Comparison of ENCODE assay signal across 19 cellular contexts in genomic region chr1:243493156-243494129, GRCh38.
A peak's percentile ranks its signal among the peaks of the same experiment; 100 is the strongest.
DNase-seq lines count a peak whose midpoint lies in the region; ATAC-seq and TF ChIP-seq lines count a peak whose summit lies in the region.
"Had no signal": no experiment of that assay in that cellular context is flagged by ENCODE, and none has a peak within 500 bp of the region (broad histone marks: within the 10 kb centered on the region; RNA-seq: fewer than 3 reads in every experiment).

No MANE protein-coding gene starts in this region.

- no peaks in the 10 kb centered on the region for H3K9me3 Mint-ChIP-seq in activated CD4-positive, alpha-beta T cell treated with anti-CD3 and anti-CD28 coated beads for 36 hours (ENCODE audit: low read depth)
- no peaks in the 10 kb centered on the region for H3K9me3 Mint-ChIP-seq in effector memory CD8-positive, alpha-beta T cell

- no peak overlapping the region for H3K4me2 ChIP-seq in smooth muscle cell

- H2AFZ ChIP-seq in smooth muscle cell (ENCODE audit: low read depth) = no peak overlapping the region

- H3K4me3 Mint-ChIP-seq in activated CD4-positive, alpha-beta T cell treated with anti-CD3 and anti-CD28 coated beads for 36 hours = no peak overlapping the region
- H3K4me3 Mint-ChIP-seq in effector memory CD8-positive, alpha-beta T cell = no peak overlapping the region
- H3K4me3 Mint-ChIP-seq: H9, type B pancreatic cell had no signal

- TF ChIP-seq CTCF in smooth muscle cell (IDR thresholded peaks at IDR 0.05; ENCODE audit: borderline replicate concordance, insufficient read depth, poor library complexity, severe bottlenecking) (no peak), heart right ventricle (IDR thresholded peaks at IDR 0.05) (no peak)

- no peak for ATAC-seq in activated CD4-positive, alpha-beta T cell treated with anti-CD3 and anti-CD28 coated beads for 36 hours
- ATAC-seq in effector memory CD8-positive, alpha-beta T cell (replicated peaks) = no peak
- ATAC-seq in HG03354 (IDR thresholded peaks at IDR 0.05; ENCODE audit: poor library complexity, severe bottlenecking, unreplicated experiment) (no peak), heart right ventricle (no peak)
- ATAC-seq: lower lobe of right lung, Panc1 had no signal

- no peaks in the 10 kb centered on the region for H4K20me1 ChIP-seq in smooth muscle cell (ENCODE audit: low read depth)

- CTCF ChIA-PET in activated CD4-positive, alpha-beta T cell treated with anti-CD3 and anti-CD28 coated beads for 36 hours (lab: Charles Lee) = interaction anchor here (1.2 kb wide), 1 partner anchor 258 kb away, joined by 3 read pairs; no protein-coding TSS in a partner anchor

- H3K4me3 ChIP-seq in smooth muscle cell (no peak overlapping the region), SJCRH30 (no peak overlapping the region), heart right ventricle (no peak overlapping the region)
- H3K4me3 ChIP-seq: adrenal gland, colonic mucosa, lower lobe of right lung, right atrium auricular region had no signal

- no peaks in the 10 kb centered on the region for H3K79me2 ChIP-seq in smooth muscle cell (ENCODE audit: low read depth)

- H3K9ac ChIP-seq in smooth muscle cell (ENCODE audit: low read depth) = no peak overlapping the region

- no peaks in the 10 kb centered on the region for H3K27me3 Mint-ChIP-seq in activated CD4-positive, alpha-beta T cell treated with anti-CD3 and anti-CD28 coated beads for 36 hours
- no peaks in the 10 kb centered on the region for H3K27me3 Mint-ChIP-seq in effector memory CD8-positive, alpha-beta T cell
- H3K27me3 Mint-ChIP-seq: type B pancreatic cell had no signal

- H3K27me3 ChIP-seq in smooth muscle cell (ENCODE audit: low read depth) = no peaks in the 10 kb centered on the region
- H3K27me3 ChIP-seq in SJCRH30 = no peaks in the 10 kb centered on the region
- no peaks in the 10 kb centered on the region for H3K27me3 ChIP-seq in heart right ventricle
- H3K27me3 ChIP-seq: adrenal gland, colonic mucosa, right atrium auricular region had no signal

- peak overlapping the region; percentile 91 for H3K27ac ChIP-seq in smooth muscle cell (ENCODE audit: low read depth)
- no peak overlapping the region for H3K27ac ChIP-seq in SJCRH30
- H3K27ac ChIP-seq in heart right ventricle = no peak overlapping the region
- H3K27ac ChIP-seq: adrenal gland, colonic mucosa, lower lobe of right lung had no signal

- no peak for DNase-seq in activated CD4-positive, alpha-beta T cell treated with anti-CD3 and anti-CD28 coated beads for 36 hours
- DNase-seq in activated CD4-positive, alpha-beta T cell treated with anti-CD3 and anti-CD28 coated beads, Interleukin-2, amount 50 U/mL, for 1 hour = no peak
- DNase-seq in NCI-H446 treated with DMSO at 0.1 percent for 48 hours (lab: John Stamatoyannopoulos, UW) (peak; percentile 81), smooth muscle cell (lab: John Stamatoyannopoulos, UW; ENCODE audit: unreplicated experiment) (no peak), SJCRH30 (no peak), heart right ventricle (no peak)
- DNase-seq in effector memory CD8-positive, alpha-beta T cell = no peak
- DNase-seq: colonic mucosa; H9; lower lobe of right lung; NCI-H1417 treated with DMSO at 0.1 percent for 48 hours; NCI-H510A treated with DMSO at 0.1 percent for 48 hours; stimulated activated CD4-positive, alpha-beta T cell treated with anti-CD3 and anti-CD28 coated beads, Interleukin-1b, Interleukin-23, amount 100 ng/mL, for 48 hours; T-helper 1 cell had no signal

- H3K4me1 ChIP-seq in smooth muscle cell (ENCODE audit: low read depth) = peaks cover 23% of the 10 kb centered on the region
- peaks cover 23% of the 10 kb centered on the region for H3K4me1 ChIP-seq in SJCRH30
- peaks cover 0 to 35% (median 10%) of the 10 kb centered on the region in 9 donors for H3K4me1 ChIP-seq in heart right ventricle
- H3K4me1 ChIP-seq: colonic mucosa had no signal

- H3K36me3 ChIP-seq in smooth muscle cell (ENCODE audit: low read depth) = no peaks in the 10 kb centered on the region
- H3K36me3 ChIP-seq in SJCRH30 = no peaks in the 10 kb centered on the region
- peaks cover 0 to 36% (median 0%) of the 10 kb centered on the region in 9 donors for H3K36me3 ChIP-seq in heart right ventricle
- H3K36me3 ChIP-seq: adrenal gland, colonic mucosa, right atrium auricular region had no signal

- H3K27ac Mint-ChIP-seq in activated CD4-positive, alpha-beta T cell treated with anti-CD3 and anti-CD28 coated beads for 36 hours = peak overlapping the region; percentile 12
- peak overlapping the region; percentile 66 to 89 for H3K27ac Mint-ChIP-seq in effector memory CD8-positive, alpha-beta T cell
- H3K27ac Mint-ChIP-seq: type B pancreatic cell had no signal

- H3K4me1 Mint-ChIP-seq in activated CD4-positive, alpha-beta T cell treated with anti-CD3 and anti-CD28 coated beads for 36 hours = no peaks in the 10 kb centered on the region
- H3K4me1 Mint-ChIP-seq in effector memory CD8-positive, alpha-beta T cell (ENCODE audit: low read depth in 2 of 2) = peaks cover 5 to 6% of the 10 kb centered on the region in 2 donors

- H3K36me3 Mint-ChIP-seq in activated CD4-positive, alpha-beta T cell treated with anti-CD3 and anti-CD28 coated beads for 36 hours (ENCODE audit: low read depth) = peaks cover 2% of the 10 kb centered on the region
- H3K36me3 Mint-ChIP-seq in effector memory CD8-positive, alpha-beta T cell (ENCODE audit: insufficient read depth) = peaks cover 16% of the 10 kb centered on the region

- H3F3A ChIP-seq in smooth muscle cell (ENCODE audit: low read depth) = peaks cover 9% of the 10 kb centered on the region

- POLR2A ChIA-PET in activated CD4-positive, alpha-beta T cell treated with anti-CD3 and anti-CD28 coated beads for 36 hours (lab: Charles Lee) = no interaction called here

- 72% methylated on average over 13 of the region's 14 CpGs for WGBS in smooth muscle cell (ENCODE audit: low lambda C conversion rate)
- 73 to 76% methylated on average over 14 of the region's 14 CpGs for WGBS in heart right ventricle, 2 donors

- H3K9me3 ChIP-seq in smooth muscle cell (replicated peaks; ENCODE audit: low read depth) (no peaks in the 10 kb centered on the region), SJCRH30 (replicated peaks) (no peaks in the 10 kb centered on the region), heart right ventricle (no peaks in the 10 kb centered on the region)
- H3K9me3 ChIP-seq: adrenal gland, colonic mucosa, lower lobe of right lung, right atrium auricular region had no signal

- intact Hi-C loops in activated CD4-positive, alpha-beta T cell treated with anti-CD3 and anti-CD28 coated beads for 36 hours (cut with DNase I, micrococcal nuclease) = no loop called here
- intact Hi-C loops in heart right ventricle (cut with DNase I) = no loop called here
